Comparison of ENCODE assay signal across 1 cellular context in the genomic region with DNA sequence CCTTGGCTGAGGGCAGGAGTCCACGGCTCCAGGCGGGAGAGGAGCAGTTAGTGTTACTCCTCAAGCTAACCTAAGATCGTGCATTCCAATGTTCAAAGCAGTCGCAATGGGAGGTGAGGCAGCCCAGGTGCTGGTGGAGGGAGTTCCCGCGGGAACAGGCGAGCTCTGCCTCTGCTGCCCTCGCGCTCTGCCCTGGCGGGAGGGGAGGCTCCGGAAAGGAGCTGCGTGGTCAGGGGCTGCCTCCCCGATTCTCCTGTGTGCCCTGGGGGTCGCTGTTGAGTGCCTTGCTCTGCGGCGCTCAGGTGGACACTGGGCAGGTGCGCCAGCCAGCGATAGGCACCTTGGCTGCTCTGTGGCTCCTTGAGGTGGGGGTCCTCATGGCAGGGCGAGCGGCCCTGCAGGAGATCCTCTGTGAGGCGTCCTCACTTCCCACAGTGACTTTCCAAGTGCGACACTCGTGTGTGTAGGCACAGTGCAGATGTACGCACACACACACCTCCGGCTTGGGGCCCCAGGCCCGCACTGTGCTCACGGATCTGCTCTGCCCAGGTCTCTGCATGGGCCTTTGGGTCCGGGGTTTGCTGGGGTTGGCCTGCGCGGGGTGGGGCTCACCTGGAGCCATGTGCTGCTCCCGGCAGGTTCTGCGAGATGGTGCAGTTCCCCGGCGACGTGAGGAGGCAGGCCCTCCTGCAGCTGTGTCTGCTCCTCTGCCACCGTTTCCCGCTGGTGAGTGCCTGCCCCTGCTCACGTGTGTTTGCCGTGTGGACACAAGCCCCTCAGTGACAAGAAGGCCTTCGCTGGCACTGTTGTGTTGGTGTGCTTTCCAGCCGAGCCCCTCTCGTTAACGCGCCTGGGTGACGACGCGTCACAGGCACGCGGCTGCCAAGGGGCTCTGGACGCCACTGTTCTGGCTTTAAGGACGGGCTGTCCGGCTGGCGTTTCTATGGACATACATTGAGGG.
TF ChIP-seq lines count a peak whose summit lies in the region.

No MANE protein-coding gene starts in this region.

TF ChIP-seq in GM23338, 12 proteins besides CTCF, POLR2A, EP300 and RAD21 (continued from another document):
- TF ChIP-seq, protein P1, sequence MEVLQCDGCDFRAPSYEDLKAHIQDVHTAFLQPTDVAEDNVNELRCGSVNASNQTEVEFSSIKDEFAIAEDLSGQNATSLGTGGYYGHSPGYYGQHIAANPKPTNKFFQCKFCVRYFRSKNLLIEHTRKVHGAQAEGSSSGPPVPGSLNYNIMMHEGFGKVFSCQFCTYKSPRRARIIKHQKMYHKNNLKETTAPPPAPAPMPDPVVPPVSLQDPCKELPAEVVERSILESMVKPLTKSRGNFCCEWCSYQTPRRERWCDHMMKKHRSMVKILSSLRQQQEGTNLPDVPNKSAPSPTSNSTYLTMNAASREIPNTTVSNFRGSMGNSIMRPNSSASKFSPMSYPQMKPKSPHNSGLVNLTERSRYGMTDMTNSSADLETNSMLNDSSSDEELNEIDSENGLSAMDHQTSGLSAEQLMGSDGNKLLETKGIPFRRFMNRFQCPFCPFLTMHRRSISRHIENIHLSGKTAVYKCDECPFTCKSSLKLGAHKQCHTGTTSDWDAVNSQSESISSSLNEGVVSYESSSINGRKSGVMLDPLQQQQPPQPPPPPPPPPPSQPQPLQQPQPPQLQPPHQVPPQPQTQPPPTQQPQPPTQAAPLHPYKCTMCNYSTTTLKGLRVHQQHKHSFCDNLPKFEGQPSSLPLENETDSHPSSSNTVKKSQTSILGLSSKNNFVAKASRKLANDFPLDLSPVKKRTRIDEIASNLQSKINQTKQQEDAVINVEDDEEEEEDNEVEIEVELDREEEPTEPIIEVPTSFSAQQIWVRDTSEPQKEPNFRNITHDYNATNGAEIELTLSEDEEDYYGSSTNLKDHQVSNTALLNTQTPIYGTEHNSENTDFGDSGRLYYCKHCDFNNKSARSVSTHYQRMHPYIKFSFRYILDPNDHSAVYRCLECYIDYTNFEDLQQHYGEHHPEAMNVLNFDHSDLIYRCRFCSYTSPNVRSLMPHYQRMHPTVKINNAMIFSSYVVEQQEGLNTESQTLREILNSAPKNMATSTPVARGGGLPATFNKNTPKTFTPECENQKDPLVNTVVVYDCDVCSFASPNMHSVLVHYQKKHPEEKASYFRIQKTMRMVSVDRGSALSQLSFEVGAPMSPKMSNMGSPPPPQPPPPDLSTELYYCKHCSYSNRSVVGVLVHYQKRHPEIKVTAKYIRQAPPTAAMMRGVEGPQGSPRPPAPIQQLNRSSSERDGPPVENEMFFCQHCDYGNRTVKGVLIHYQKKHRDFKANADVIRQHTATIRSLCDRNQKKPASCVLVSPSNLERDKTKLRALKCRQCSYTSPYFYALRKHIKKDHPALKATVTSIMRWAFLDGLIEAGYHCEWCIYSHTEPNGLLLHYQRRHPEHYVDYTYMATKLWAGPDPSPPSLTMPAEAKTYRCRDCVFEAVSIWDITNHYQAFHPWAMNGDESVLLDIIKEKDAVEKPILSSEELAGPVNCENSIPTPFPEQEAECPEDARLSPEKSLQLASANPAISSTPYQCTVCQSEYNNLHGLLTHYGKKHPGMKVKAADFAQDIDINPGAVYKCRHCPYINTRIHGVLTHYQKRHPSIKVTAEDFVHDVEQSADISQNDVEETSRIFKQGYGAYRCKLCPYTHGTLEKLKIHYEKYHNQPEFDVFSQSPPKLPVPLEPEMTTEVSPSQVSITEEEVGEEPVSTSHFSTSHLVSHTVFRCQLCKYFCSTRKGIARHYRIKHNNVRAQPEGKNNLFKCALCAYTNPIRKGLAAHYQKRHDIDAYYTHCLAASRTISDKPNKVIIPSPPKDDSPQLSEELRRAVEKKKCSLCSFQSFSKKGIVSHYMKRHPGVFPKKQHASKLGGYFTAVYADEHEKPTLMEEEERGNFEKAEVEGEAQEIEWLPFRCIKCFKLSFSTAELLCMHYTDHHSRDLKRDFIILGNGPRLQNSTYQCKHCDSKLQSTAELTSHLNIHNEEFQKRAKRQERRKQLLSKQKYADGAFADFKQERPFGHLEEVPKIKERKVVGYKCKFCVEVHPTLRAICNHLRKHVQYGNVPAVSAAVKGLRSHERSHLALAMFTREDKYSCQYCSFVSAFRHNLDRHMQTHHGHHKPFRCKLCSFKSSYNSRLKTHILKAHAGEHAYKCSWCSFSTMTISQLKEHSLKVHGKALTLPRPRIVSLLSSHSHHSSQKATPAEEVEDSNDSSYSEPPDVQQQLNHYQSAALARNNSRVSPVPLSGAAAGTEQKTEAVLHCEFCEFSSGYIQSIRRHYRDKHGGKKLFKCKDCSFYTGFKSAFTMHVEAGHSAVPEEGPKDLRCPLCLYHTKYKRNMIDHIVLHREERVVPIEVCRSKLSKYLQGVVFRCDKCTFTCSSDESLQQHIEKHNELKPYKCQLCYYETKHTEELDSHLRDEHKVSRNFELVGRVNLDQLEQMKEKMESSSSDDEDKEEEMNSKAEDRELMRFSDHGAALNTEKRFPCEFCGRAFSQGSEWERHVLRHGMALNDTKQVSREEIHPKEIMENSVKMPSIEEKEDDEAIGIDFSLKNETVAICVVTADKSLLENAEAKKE (CRISPR knock-in tag; IDR thresholded peaks at IDR 0.05) = no peak
- TF ChIP-seq EZH2phosphoT487 (IDR thresholded peaks at IDR 0.05; ENCODE audit: unreplicated experiment) (no peak), CREB1 (CRISPR knock-in tag; IDR thresholded peaks at IDR 0.05; ENCODE audit: low read depth) (no peak), STAT1 (IDR thresholded peaks at IDR 0.05; ENCODE audit: unreplicated experiment) (no peak), EZH2 (IDR thresholded peaks at IDR 0.05; ENCODE audit: low read depth, unreplicated experiment) (no peak), NANOG (IDR thresholded peaks at IDR 0.05; ENCODE audit: borderline replicate concordance) (no peak), POLR2AphosphoS5 (IDR thresholded peaks at IDR 0.05; ENCODE audit: low read depth) (no peak), ZNF331 (CRISPR knock-in tag; IDR thresholded peaks at IDR 0.05; ENCODE audit: low read depth) (no peak)
- TF ChIP-seq, protein P2, sequence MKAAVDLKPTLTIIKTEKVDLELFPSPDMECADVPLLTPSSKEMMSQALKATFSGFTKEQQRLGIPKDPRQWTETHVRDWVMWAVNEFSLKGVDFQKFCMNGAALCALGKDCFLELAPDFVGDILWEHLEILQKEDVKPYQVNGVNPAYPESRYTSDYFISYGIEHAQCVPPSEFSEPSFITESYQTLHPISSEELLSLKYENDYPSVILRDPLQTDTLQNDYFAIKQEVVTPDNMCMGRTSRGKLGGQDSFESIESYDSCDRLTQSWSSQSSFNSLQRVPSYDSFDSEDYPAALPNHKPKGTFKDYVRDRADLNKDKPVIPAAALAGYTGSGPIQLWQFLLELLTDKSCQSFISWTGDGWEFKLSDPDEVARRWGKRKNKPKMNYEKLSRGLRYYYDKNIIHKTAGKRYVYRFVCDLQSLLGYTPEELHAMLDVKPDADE (IDR thresholded peaks at IDR 0.05) = no peak
